Comparison of ENCODE assay signal across 26 cellular contexts in genomic region chr7:85875398-85875797, GRCh38.
"Had no signal": no experiment of that assay in that cellular context is flagged by ENCODE, and none has a peak within 500 bp of the region (broad histone marks: within the 10 kb centered on the region; RNA-seq: fewer than 3 reads in every experiment).

No MANE protein-coding gene starts in this region.

- H3K9me3 ChIP-seq: esophagus squamous epithelium, gastroesophageal sphincter had no signal

- H3K4me1 ChIP-seq: esophagus squamous epithelium, gastroesophageal sphincter, heart right ventricle had no signal

- H3K27ac Mint-ChIP-seq: activated CD4-positive, alpha-beta memory T cell treated with anti-CD3 and anti-CD28 coated beads, Interleukin-2, amount 10 ng/mL, durations not matched to agents 7 days and 5 days; activated CD4-positive, alpha-beta T cell treated with anti-CD3 and anti-CD28 coated beads, Interleukin-2, amount 10 ng/mL, durations not matched to agents 7 days and 5 days; activated naive CD8-positive, alpha-beta T cell; activated T-helper 17 cell treated with anti-CD3 and anti-CD28 coated beads, Interleukin-2, amount 50 U/mL, for 72 hours; effector memory CD8-positive, alpha-beta T cell had no signal

- H3K27me3 ChIP-seq: brain microvascular endothelial cell, esophagus squamous epithelium, gastroesophageal sphincter, heart right ventricle had no signal

- H3K27ac ChIP-seq: brain microvascular endothelial cell, epithelial cell of prostate, esophagus squamous epithelium, gastroesophageal sphincter, heart right ventricle had no signal

- H3K36me3 Mint-ChIP-seq: activated naive CD8-positive, alpha-beta T cell had no signal

- H3K4me3 Mint-ChIP-seq: activated CD4-positive, alpha-beta memory T cell treated with anti-CD3 and anti-CD28 coated beads, Interleukin-2, amount 10 ng/mL, durations not matched to agents 7 days and 5 days; activated CD4-positive, alpha-beta T cell treated with anti-CD3 and anti-CD28 coated beads, Interleukin-2, amount 10 ng/mL, durations not matched to agents 7 days and 5 days; activated naive CD8-positive, alpha-beta T cell; activated T-cell treated with anti-CD3 and anti-CD28 coated beads, Interleukin-2, amount 50 U/mL, for 4 hours; activated T-helper 17 cell treated with anti-CD3 and anti-CD28 coated beads, Interleukin-2, amount 50 U/mL, for 72 hours; effector memory CD8-positive, alpha-beta T cell had no signal

- H3K36me3 ChIP-seq: brain microvascular endothelial cell, esophagus squamous epithelium, gastroesophageal sphincter, heart right ventricle had no signal

- H3K4me1 Mint-ChIP-seq: activated CD4-positive, alpha-beta memory T cell treated with anti-CD3 and anti-CD28 coated beads, Interleukin-2, amount 10 ng/mL, durations not matched to agents 7 days and 5 days; activated CD4-positive, alpha-beta T cell treated with anti-CD3 and anti-CD28 coated beads, Interleukin-2, amount 10 ng/mL, durations not matched to agents 7 days and 5 days; activated T-helper 17 cell treated with anti-CD3 and anti-CD28 coated beads, Interleukin-2, amount 50 U/mL, for 72 hours had no signal

- DNase-seq: activated CD4-positive, alpha-beta memory T cell treated with anti-CD3 and anti-CD28 coated beads, Interleukin-2, amount 10 ng/mL, durations not matched to agents 7 days and 5 days; activated CD4-positive, alpha-beta T cell treated with anti-CD3 and anti-CD28 coated beads for 1 hour; activated CD4-positive, alpha-beta T cell treated with anti-CD3 and anti-CD28 coated beads for 4 hours; activated CD4-positive, alpha-beta T cell treated with anti-CD3 and anti-CD28 coated beads, Interleukin-2, amount 10 ng/mL, durations not matched to agents 7 days and 5 days; activated CD4-positive, alpha-beta T cell treated with anti-CD3 and anti-CD28 coated beads, Interleukin-2, amount 50 U/mL, for 4 hours; activated CD8-positive, alpha-beta memory T cell treated with anti-CD3 and anti-CD28 coated beads for 24 hours; activated effector memory CD4-positive, alpha-beta T cell treated with Interleukin-2 at 50 U/mL for 16 hours; activated gamma-delta T cell treated with Interleukin-2 at 50 U/mL for 16 hours; activated naive CD4-positive, alpha-beta T cell treated with anti-CD3 and anti-CD28 coated beads, Interleukin-2, amount 50 U/mL, for 16 hours; activated naive CD4-positive, alpha-beta T cell treated with Interleukin-2 at 50 U/mL for 16 hours; activated T-cell treated with anti-CD3 and anti-CD28 coated beads, Interleukin-2, amount 50 U/mL, for 4 hours; amniotic stem cell; anterior cingulate cortex; brain microvascular endothelial cell; cortex of kidney; dermis blood vessel endothelial cell; effector CD4-positive, alpha-beta T cell; effector memory CD8-positive, alpha-beta T cell; esophagus squamous epithelium; foreskin melanocyte; heart right ventricle; T-helper 2 cell had no signal

- H3K4me3 ChIP-seq: esophagus squamous epithelium, gastroesophageal sphincter, heart right ventricle had no signal

- H3K27me3 Mint-ChIP-seq: activated CD4-positive, alpha-beta memory T cell treated with anti-CD3 and anti-CD28 coated beads, Interleukin-2, amount 10 ng/mL, durations not matched to agents 7 days and 5 days; activated CD4-positive, alpha-beta T cell treated with anti-CD3 and anti-CD28 coated beads, Interleukin-2, amount 10 ng/mL, durations not matched to agents 7 days and 5 days; activated naive CD8-positive, alpha-beta T cell; activated T-helper 17 cell treated with anti-CD3 and anti-CD28 coated beads, Interleukin-2, amount 50 U/mL, for 72 hours; effector memory CD8-positive, alpha-beta T cell had no signal

- ATAC-seq: activated T-cell treated with anti-CD3 and anti-CD28 coated beads, Interleukin-2, amount 50 U/mL, for 4 hours; activated T-helper 17 cell treated with anti-CD3 and anti-CD28 coated beads, Interleukin-2, amount 50 U/mL, for 72 hours; effector memory CD8-positive, alpha-beta T cell; gastroesophageal sphincter; heart right ventricle had no signal
